Comparison of ENCODE assay signal across 15 cellular contexts in genomic region chr1:38444770-38445442, GRCh38.
DNase-seq lines count a peak whose midpoint lies in the region; ATAC-seq and TF ChIP-seq lines count a peak whose summit lies in the region.
"Had no signal": no experiment of that assay in that cellular context is flagged by ENCODE, and none has a peak within 500 bp of the region (broad histone marks: within the 10 kb centered on the region; RNA-seq: fewer than 3 reads in every experiment).

No MANE protein-coding gene starts in this region.

- in situ Hi-C loops in HAP-1 (cut with MboI; ENCODE audit: low sequenced_read_pairs) = no loop called here

- H3K4me3 ChIP-seq in HAP-1 = no peak overlapping the region

- H3K4me1 ChIP-seq in HAP-1 = no peaks in the 10 kb centered on the region

- peaks cover 7% of the 10 kb centered on the region; the same call in 1 of the 2 replicates for H3K27me3 ChIP-seq in HAP-1 (ENCODE audit: low read depth)

- peak; percentile 36; the same call in 2 of the 3 replicates for ATAC-seq in SK-N-SH treated with all-trans-retinoic acid at 6 μM for 48 hours
- no peak for ATAC-seq in HG03521 (IDR thresholded peaks at IDR 0.05; ENCODE audit: unreplicated experiment)

- H3K36me3 ChIP-seq in HAP-1 (replicated peaks) = no peaks in the 10 kb centered on the region

- DNase-seq in NCI-H2227 treated with DMSO at 0.1 percent for 48 hours (lab: John Stamatoyannopoulos, UW) (peak; percentile 33), kidney glomerular epithelial cell (lab: John Stamatoyannopoulos, UW) (peak; percentile 10), retina (peak; percentile 57), NCI-H1417 treated with DMSO at 0.1 percent for 48 hours (lab: John Stamatoyannopoulos, UW) (no peak), HAP-1 (ENCODE audit: low spot score in 2 of 2) (no peak)
- no peak for DNase-seq in central memory CD4-positive, alpha-beta T cell
- DNase-seq: C1 segment of cervical spinal cord, DMS153, NCI-H1436, NCI-H2029, NCI-H2171, NCI-H510A, SW 1271 had no signal

- H3K9me3 ChIP-seq in HAP-1 = no peaks in the 10 kb centered on the region

TF ChIP-seq in SK-N-SH treated with all-trans-retinoic acid at 6 μM for 48 hours, 23 proteins besides CTCF, POLR2A, EP300 and RAD21:
- TF ChIP-seq POU6F1 (CRISPR knock-in tag; IDR thresholded peaks at IDR 0.05; ENCODE audit: borderline replicate concordance, low read depth) = no peak
- TF ChIP-seq CREB5 (CRISPR knock-in tag; IDR thresholded peaks at IDR 0.05; ENCODE audit: low read depth) = no peak
- no peak for TF ChIP-seq OSR1 (CRISPR knock-in tag; IDR thresholded peaks at IDR 0.05)
- TF ChIP-seq ZNF70 (CRISPR knock-in tag; IDR thresholded peaks at IDR 0.05) = no peak
- TF ChIP-seq ZFP30 (CRISPR knock-in tag; IDR thresholded peaks at IDR 0.05) = no peak
- no peak for TF ChIP-seq CSDC2 (CRISPR knock-in tag; IDR thresholded peaks at IDR 0.05)
- no peak for TF ChIP-seq ZNF565 (CRISPR knock-in tag; conservative IDR thresholded peaks at IDR 0.05; ENCODE audit: low read depth)
- TF ChIP-seq CSRNP3 (CRISPR knock-in tag; IDR thresholded peaks at IDR 0.05) = no peak
- no peak for TF ChIP-seq PPARA (CRISPR knock-in tag; IDR thresholded peaks at IDR 0.05; ENCODE audit: borderline replicate concordance)
- TF ChIP-seq ISL1 (CRISPR knock-in tag; IDR thresholded peaks at IDR 0.05) = no peak
- TF ChIP-seq BACH2 (CRISPR knock-in tag; IDR thresholded peaks at IDR 0.05; ENCODE audit: borderline replicate concordance) = no peak
- TF ChIP-seq ARNTL (CRISPR knock-in tag; IDR thresholded peaks at IDR 0.05; ENCODE audit: borderline replicate concordance, low read depth) = no peak

Comparison
In these comparisons a context has a peak if more than half of its experiments do, and no peak if none do; other contexts are left out.
1. DNase-seq: peak in NCI-H2227 treated with DMSO at 0.1 percent for 48 hours (single experiment), kidney glomerular epithelial cell (single experiment) and retina (single experiment); none in NCI-H1417 treated with DMSO at 0.1 percent for 48 hours (single experiment), HAP-1 (0 of 2) and central memory CD4-positive, alpha-beta T cell (single experiment).